ENCODE assay signal across 16 cellular contexts in genomic region chr20:1622450-1622849, GRCh38. TPM values are rescaled to one million over a fixed set of nuclear protein-coding genes. Genes with fewer than 3 reads are reported as not detected.
DNase-seq lines count a peak whose midpoint lies in the region; ATAC-seq and TF ChIP-seq lines count a peak whose summit lies in the region.
"Had no signal": no experiment of that assay in that cellular context is flagged by ENCODE, and none has a peak within 500 bp of the region (broad histone marks: within the 10 kb centered on the region; RNA-seq: fewer than 3 reads in every experiment).

No MANE protein-coding gene starts in this region.

- TF ChIP-seq CTCF in OCI-LY3 (IDR thresholded peaks at IDR 0.05; ENCODE audit: low read depth, low read length) (no peak), dorsolateral prefrontal cortex (IDR thresholded peaks at IDR 0.05 in 54 of 56, conservative IDR thresholded peaks at IDR 0.05 in 2 of 56; ENCODE audit: low read depth in 1 of 56, partially characterized antibody in 56 of 56) (no peak)

- intact Hi-C loops in activated naive CD4-positive, alpha-beta T cell treated with anti-CD3 and anti-CD28 coated beads for 36 hours (cut with micrococcal nuclease), result loop anchor here (10.0 kb wide), 1 partner anchor 222 kb away; no protein-coding TSS in a partner anchor
- intact Hi-C loops in dorsolateral prefrontal cortex (cut with DNase I), result no loop called here

- CTCF ChIA-PET in activated naive CD4-positive, alpha-beta T cell treated with anti-CD3 and anti-CD28 coated beads for 36 hours (lab: Charles Lee), result interaction anchor here (1.3 to 1.8 kb wide), 2 partner anchors 9 to 154 kb away, joined by 3 to 7 read pairs; no protein-coding TSS in a partner anchor

- H3K4me3 Mint-ChIP-seq in activated naive CD4-positive, alpha-beta T cell treated with anti-CD3 and anti-CD28 coated beads for 36 hours, result no peak overlapping the region
- H3K4me3 Mint-ChIP-seq in activated naive CD8-positive, alpha-beta T cell treated with anti-CD3 and anti-CD28 coated beads, Interleukin-2, amount 50 U/mL, for 24 hours, result no peak overlapping the region
- H3K4me3 Mint-ChIP-seq in stimulated activated naive CD8-positive, alpha-beta T cell treated with anti-CD3 and anti-CD28 coated beads, Interleukin-15, amount 100 ng/mL, for 72 hours, result peak overlapping the region; percentile 9 to 10

- H3K36me3 ChIP-seq in OCI-LY3 (replicated peaks; ENCODE audit: low read depth, low read length), result peaks cover 7% of the 10 kb centered on the region

- peak overlapping the region; percentile 53 for H3K4me2 ChIP-seq in OCI-LY3 (ENCODE audit: low read length)

- peak overlapping the region; percentile 58; the same call in 1 of the 2 replicates for H2AFZ ChIP-seq in OCI-LY3 (ENCODE audit: low read depth, low read length)

- H3K36me3 Mint-ChIP-seq in activated naive CD4-positive, alpha-beta T cell treated with anti-CD3 and anti-CD28 coated beads for 36 hours (ENCODE audit: low read depth), result peaks cover under 1% of the 10 kb centered on the region
- H3K36me3 Mint-ChIP-seq in activated naive CD8-positive, alpha-beta T cell treated with anti-CD3 and anti-CD28 coated beads, Interleukin-2, amount 50 U/mL, for 24 hours (ENCODE audit: low read depth), result peaks cover 5% of the 10 kb centered on the region

- peaks cover 4% of the 10 kb centered on the region for H3K9me3 Mint-ChIP-seq in activated naive CD4-positive, alpha-beta T cell treated with anti-CD3 and anti-CD28 coated beads for 36 hours
- H3K9me3 Mint-ChIP-seq in activated naive CD8-positive, alpha-beta T cell treated with anti-CD3 and anti-CD28 coated beads, Interleukin-2, amount 50 U/mL, for 24 hours, result no peaks in the 10 kb centered on the region
- peaks cover 8 to 15% of the 10 kb centered on the region in 2 donors for H3K9me3 Mint-ChIP-seq in stimulated activated naive CD8-positive, alpha-beta T cell treated with anti-CD3 and anti-CD28 coated beads, Interleukin-15, amount 100 ng/mL, for 72 hours

- no peaks in the 10 kb centered on the region; the same call in 1 of the 2 replicates for H3K9me3 ChIP-seq in OCI-LY3 (ENCODE audit: insufficient read depth, low read length)

- ATAC-seq in activated naive CD8-positive, alpha-beta T cell treated with anti-CD3 and anti-CD28 coated beads, Interleukin-2, amount 50 U/mL, for 24 hours, result no peak
- peak; percentile 57 for ATAC-seq in stimulated activated naive CD8-positive, alpha-beta T cell treated with anti-CD3 and anti-CD28 coated beads, Interleukin-15, amount 100 ng/mL, for 72 hours
- no peak for ATAC-seq in HG03095 (IDR thresholded peaks at IDR 0.05; ENCODE audit: unreplicated experiment)

- peaks cover 82% of the 10 kb centered on the region for H3K4me1 Mint-ChIP-seq in activated naive CD4-positive, alpha-beta T cell treated with anti-CD3 and anti-CD28 coated beads for 36 hours (ENCODE audit: low read depth)
- peaks cover 87% of the 10 kb centered on the region for H3K4me1 Mint-ChIP-seq in activated naive CD8-positive, alpha-beta T cell treated with anti-CD3 and anti-CD28 coated beads, Interleukin-2, amount 50 U/mL, for 24 hours
- H3K4me1 Mint-ChIP-seq in stimulated activated naive CD8-positive, alpha-beta T cell treated with anti-CD3 and anti-CD28 coated beads, Interleukin-15, amount 100 ng/mL, for 72 hours, result peaks cover 94% of the 10 kb centered on the region

- no peaks in the 10 kb centered on the region for H3K27me3 Mint-ChIP-seq in activated naive CD4-positive, alpha-beta T cell treated with anti-CD3 and anti-CD28 coated beads for 36 hours (ENCODE audit: low read depth)
- H3K27me3 Mint-ChIP-seq in activated naive CD8-positive, alpha-beta T cell treated with anti-CD3 and anti-CD28 coated beads, Interleukin-2, amount 50 U/mL, for 24 hours, result no peaks in the 10 kb centered on the region
- no peaks in the 10 kb centered on the region for H3K27me3 Mint-ChIP-seq in stimulated activated naive CD8-positive, alpha-beta T cell treated with anti-CD3 and anti-CD28 coated beads, Interleukin-15, amount 100 ng/mL, for 72 hours

- peak overlapping the region; percentile 55 for H3K27ac ChIP-seq in OCI-LY3 (ENCODE audit: low read length)
- H3K27ac ChIP-seq in dorsolateral prefrontal cortex, result no peak overlapping the region

- DNase-seq in activated naive CD4-positive, alpha-beta T cell treated with anti-CD3 and anti-CD28 coated beads for 36 hours, result peak; percentile 41
- DNase-seq in activated naive CD4-positive, alpha-beta T cell (lab: John Stamatoyannopoulos, UW), result no peak
- DNase-seq in activated naive CD8-positive, alpha-beta T cell treated with anti-CD3 and anti-CD28 coated beads, Interleukin-2, amount 50 U/mL, for 24 hours, result no peak
- DNase-seq in stimulated activated naive CD8-positive, alpha-beta T cell treated with anti-CD3 and anti-CD28 coated beads, Interleukin-15, amount 100 ng/mL, for 72 hours, result no peak
- DNase-seq in NK-92 (lab: John Stamatoyannopoulos, UW; ENCODE audit: unreplicated experiment) (no peak), dorsolateral prefrontal cortex (no peak)
- DNase-seq: aorta; effector memory CD4-positive, alpha-beta T cell; GDM1; kidney glomerular epithelial cell; NCI-H1048; NCI-H524 had no signal

- H3K4me3 ChIP-seq in OCI-LY3 (ENCODE audit: low read length) (no peak overlapping the region), dorsolateral prefrontal cortex (no peak overlapping the region)

- H3K27me3 ChIP-seq in OCI-LY3 (ENCODE audit: low read depth, low read length) (0 out of 2 replicates have a peak, but pooled peaks cover 2% of the 10 kb centered on the region), dorsolateral prefrontal cortex (peaks cover 0 to 1% (median 0%) of the 10 kb centered on the region in 45 donors)

- no peaks in the 10 kb centered on the region for H4K20me1 ChIP-seq in OCI-LY3 (ENCODE audit: insufficient read depth, low read length)

- peak overlapping the region; percentile 72 for H3K27ac Mint-ChIP-seq in activated naive CD4-positive, alpha-beta T cell treated with anti-CD3 and anti-CD28 coated beads for 36 hours
- peak overlapping the region; percentile 78 for H3K27ac Mint-ChIP-seq in activated naive CD8-positive, alpha-beta T cell treated with anti-CD3 and anti-CD28 coated beads, Interleukin-2, amount 50 U/mL, for 24 hours
- H3K27ac Mint-ChIP-seq in stimulated activated naive CD8-positive, alpha-beta T cell treated with anti-CD3 and anti-CD28 coated beads, Interleukin-15, amount 100 ng/mL, for 72 hours, result peak overlapping the region; percentile 21 to 68

- H3K4me1 ChIP-seq in OCI-LY3 (ENCODE audit: low read length), result peaks cover 66% of the 10 kb centered on the region

- no peaks in the 10 kb centered on the region for H3K79me2 ChIP-seq in OCI-LY3 (ENCODE audit: low read length)

- H3K9ac ChIP-seq in OCI-LY3 (ENCODE audit: low read length), result peak overlapping the region; percentile 13; the same call in 1 of the 2 replicates

RNA-seq across cellular contexts. Expression of gene SIRPB1, which starts 2.6 kb away (rescaled TPM):
- 1 to 10 TPM; 1.4 to 2.0 TPM for total RNA-seq in activated naive CD4-positive, alpha-beta T cell treated with anti-CD3 and anti-CD28 coated beads for 36 hours
- total RNA-seq in dorsolateral prefrontal cortex, result 10 to 100 TPM in 70 of 120 experiments, 1 to 10 TPM in 23, under 1 TPM in 21, not detected in 6; 0.30 to 80.1 (median 26.2) TPM

RNA-seq across cellular contexts. Expression of gene SIRPG, which starts 35.1 kb away (rescaled TPM):
- 10 to 100 TPM; 35.9 to 36.3 TPM for total RNA-seq in activated naive CD4-positive, alpha-beta T cell treated with anti-CD3 and anti-CD28 coated beads for 36 hours
- total RNA-seq in dorsolateral prefrontal cortex, result 1 to 10 TPM in 10 of 120 experiments, under 1 TPM in 29, not detected in 81; 0.32 to 2.1 (median 0.69) TPM
- total RNA-seq: glomerular endothelial cell, urinary bladder had no signal

Comparison
In these comparisons a context has a peak if more than half of its experiments do, and no peak if none do; other contexts are left out.
1. H3K4me3 Mint-ChIP-seq: peak in stimulated activated naive CD8-positive, alpha-beta T cell treated with anti-CD3 and anti-CD28 coated beads, Interleukin-15, amount 100 ng/mL, for 72 hours (2 of 2); none in activated naive CD4-positive, alpha-beta T cell treated with anti-CD3 and anti-CD28 coated beads for 36 hours (single experiment) and activated naive CD8-positive, alpha-beta T cell treated with anti-CD3 and anti-CD28 coated beads, Interleukin-2, amount 50 U/mL, for 24 hours (single experiment).
2. RNA of gene SIRPG, which starts 35.1 kb away (total RNA-seq): 35.9 to 36.3 TPM in activated naive CD4-positive, alpha-beta T cell treated with anti-CD3 and anti-CD28 coated beads for 36 hours; 0.32 to 2.1 TPM in dorsolateral prefrontal cortex; every median in the first group is over 10 times any median in the second.
3. Peak in every context shown above with its lines, with median percentiles within 50 percentile points of each other: H3K27ac Mint-ChIP-seq.